In the genomic region with DNA sequence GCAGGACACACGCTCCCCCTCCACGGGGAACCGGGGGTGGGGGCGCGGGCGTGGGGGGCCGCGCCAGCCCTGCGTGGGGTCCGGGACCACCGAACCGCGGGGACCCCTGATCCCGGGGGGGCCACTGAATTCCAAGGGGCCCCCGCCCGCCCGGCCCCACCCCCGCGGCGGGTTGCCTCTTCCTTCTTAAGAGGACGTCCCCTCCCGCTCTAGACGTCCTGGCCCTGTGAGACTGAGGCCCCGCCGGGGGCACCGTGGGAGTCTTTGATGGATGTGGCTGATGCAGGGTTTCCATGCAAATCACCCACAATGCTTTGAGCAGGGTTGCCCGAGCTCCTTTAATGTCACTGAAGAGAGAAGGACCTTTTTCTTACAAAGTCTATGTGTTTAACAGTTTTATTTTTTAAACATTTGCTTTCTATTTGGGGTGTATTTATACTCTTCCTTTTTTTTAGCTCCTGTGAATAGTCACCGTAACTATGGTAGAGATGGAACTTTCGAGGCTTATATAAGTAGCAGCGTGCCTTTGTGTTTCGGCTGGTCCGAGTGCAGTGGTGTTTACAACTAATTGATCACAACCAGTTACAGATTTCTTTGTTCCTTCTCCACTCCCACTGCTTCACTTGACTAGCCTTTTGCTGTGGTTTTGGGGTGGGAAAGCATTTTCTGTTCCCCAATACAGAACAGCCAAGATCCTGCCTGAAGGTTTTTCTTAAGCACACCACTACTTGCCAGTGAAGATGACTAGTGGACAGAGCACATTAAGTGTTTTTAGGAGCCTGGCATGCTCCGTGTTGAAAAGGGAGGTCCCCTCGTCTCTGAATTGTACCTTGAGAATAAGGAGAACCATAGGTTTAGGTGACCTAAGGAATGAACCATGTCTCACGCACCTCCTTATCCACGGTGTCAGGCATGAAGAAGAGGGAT, we compare ENCODE assay signal across 8 cellular contexts. TPM values are rescaled to one million over a fixed set of nuclear protein-coding genes. Genes with fewer than 3 reads are reported as not detected.
DNase-seq lines count a peak whose midpoint lies in the region; ATAC-seq and TF ChIP-seq lines count a peak whose summit lies in the region.

No MANE protein-coding gene starts in this region.

- H3K27ac ChIP-seq in BLaER1 treated with 17β-estradiol and CSF1 and Interleukin-3, amounts not matched to agents 10 nM and 100 nM: peak overlapping the region in 10 of 11 experiments; percentile 37 to 78 (median 64); a peak in 18 of 22 replicates
- peak overlapping the region; percentile 83 for H3K27ac ChIP-seq in ectodermal cell (ENCODE audit: insufficient read depth, low read depth, low read length, poor library complexity, severe bottlenecking)

- peaks cover 21 to 49% (median 38%) of the 10 kb centered on the region in 10 experiments for H3K4me1 ChIP-seq in BLaER1 treated with 17β-estradiol and CSF1 and Interleukin-3, amounts not matched to agents 10 nM and 100 nM
- peaks cover 3% of the 10 kb centered on the region for H3K4me1 ChIP-seq in ectodermal cell (ENCODE audit: control insufficient read depth, insufficient read depth, low read length)

- H3K9me3 Mint-ChIP-seq in activated CD8-positive, alpha-beta T cell treated with anti-CD3 and anti-CD28 coated beads for 36 hours: peaks cover 6% of the 10 kb centered on the region
- peaks cover 6% of the 10 kb centered on the region for H3K9me3 Mint-ChIP-seq in memory B cell

- CTCF ChIA-PET in activated CD8-positive, alpha-beta T cell treated with anti-CD3 and anti-CD28 coated beads for 36 hours (lab: Charles Lee): interaction anchor here (1.1 to 3.0 kb wide), 5 partner anchors 20 to 408 kb away, joined by 4 to 14 read pairs (median 5); no protein-coding TSS in a partner anchor

- WGBS in ectodermal cell, 2 experiments: 3% methylated on average over 33 to 36 of the region's 36 CpGs

- H3K36me3 ChIP-seq in BLaER1 treated with 17β-estradiol and CSF1 and Interleukin-3, amounts not matched to agents 10 nM and 100 nM: no peaks in the 10 kb centered on the region
- H3K36me3 ChIP-seq in ectodermal cell (ENCODE audit: control insufficient read depth, insufficient read depth, low read length): no peaks in the 10 kb centered on the region

- peak overlapping the region; percentile 77 to 97 (median 94) for H3K4me2 ChIP-seq in BLaER1 treated with 17β-estradiol and CSF1 and Interleukin-3, amounts not matched to agents 10 nM and 100 nM

- peaks cover 50% of the 10 kb centered on the region for H3K4me1 Mint-ChIP-seq in activated CD8-positive, alpha-beta T cell treated with anti-CD3 and anti-CD28 coated beads for 36 hours (ENCODE audit: low read depth)
- peaks cover 46% of the 10 kb centered on the region for H3K4me1 Mint-ChIP-seq in memory B cell

- DNase-seq in NCI-H774 (lab: John Stamatoyannopoulos, UW): peak; percentile 59
- peak; percentile 96 for DNase-seq in activated CD8-positive, alpha-beta T cell treated with anti-CD3 and anti-CD28 coated beads for 36 hours
- peak; percentile 65 to 67 for DNase-seq in memory B cell (ENCODE audit: low spot score in 2 of 2)
- peak; percentile 70 for DNase-seq in stimulated activated CD8-positive, alpha-beta memory T cell treated with anti-CD3 and anti-CD28 coated beads, Interleukin-12 subunit alpha, Interleukin-12 subunit beta, amount 100 ng/mL, for 24 hours (ENCODE audit: extremely low read depth)

- ATAC-seq in GM19397 (IDR thresholded peaks at IDR 0.05; ENCODE audit: unreplicated experiment) (peak; percentile 54), HG03571 (IDR thresholded peaks at IDR 0.05; ENCODE audit: unreplicated experiment) (peak; percentile 66), memory B cell (ENCODE audit: low read depth) (peak; percentile 55)
- peak; percentile 75 for ATAC-seq in activated CD8-positive, alpha-beta T cell treated with anti-CD3 and anti-CD28 coated beads for 36 hours

- intact Hi-C loops in activated CD8-positive, alpha-beta T cell treated with anti-CD3 and anti-CD28 coated beads for 36 hours (cut with micrococcal nuclease): no loop called here

- H3K4me3 Mint-ChIP-seq in activated CD8-positive, alpha-beta T cell treated with anti-CD3 and anti-CD28 coated beads for 36 hours: peak overlapping the region; percentile 81
- peak overlapping the region; percentile 95 for H3K4me3 Mint-ChIP-seq in memory B cell

- peaks cover 3% of the 10 kb centered on the region for H3K36me3 Mint-ChIP-seq in activated CD8-positive, alpha-beta T cell treated with anti-CD3 and anti-CD28 coated beads for 36 hours (ENCODE audit: low read depth)
- H3K36me3 Mint-ChIP-seq in memory B cell: peaks cover 3% of the 10 kb centered on the region

- peaks cover 4% of the 10 kb centered on the region for H3K27me3 Mint-ChIP-seq in activated CD8-positive, alpha-beta T cell treated with anti-CD3 and anti-CD28 coated beads for 36 hours
- peaks cover 2% of the 10 kb centered on the region for H3K27me3 Mint-ChIP-seq in memory B cell

- peak overlapping the region; percentile 59 to 81 (median 72) for H3K4me3 ChIP-seq in BLaER1 treated with 17β-estradiol and CSF1 and Interleukin-3, amounts not matched to agents 10 nM and 100 nM
- H3K4me3 ChIP-seq in ectodermal cell (ENCODE audit: insufficient read depth, low read depth, low read length): peak overlapping the region; percentile 79

- TF ChIP-seq CTCF in activated CD8-positive, alpha-beta T cell treated with anti-CD3 and anti-CD28 coated beads for 36 hours (IDR thresholded peaks at IDR 0.05): no peak

- POLR2A ChIA-PET in activated CD8-positive, alpha-beta T cell treated with anti-CD3 and anti-CD28 coated beads for 36 hours (lab: Charles Lee): interaction anchor here (0.6 to 2.5 kb wide), 11 partner anchors 30 to 285 kb away, joined by 3 to 7 read pairs (median 3); a partner anchor contains a TSS

- H3K27ac Mint-ChIP-seq in activated CD8-positive, alpha-beta T cell treated with anti-CD3 and anti-CD28 coated beads for 36 hours: peak overlapping the region; percentile 86
- peak overlapping the region; percentile 97 for H3K27ac Mint-ChIP-seq in memory B cell

- peak overlapping the region; percentile 56 to 83 (median 77) for H3K9ac ChIP-seq in BLaER1 treated with 17β-estradiol and CSF1 and Interleukin-3, amounts not matched to agents 10 nM and 100 nM

- peaks cover 4 to 15% (median 13%) of the 10 kb centered on the region in 11 experiments; a peak in 17 of 22 replicates for H3K27me3 ChIP-seq in BLaER1 treated with 17β-estradiol and CSF1 and Interleukin-3, amounts not matched to agents 10 nM and 100 nM
- peaks cover 5% of the 10 kb centered on the region for H3K27me3 ChIP-seq in ectodermal cell (ENCODE audit: control insufficient read depth, insufficient read depth, low read length, poor library complexity, severe bottlenecking)

- H3K9me3 ChIP-seq in BLaER1 treated with 17β-estradiol and CSF1 and Interleukin-3, amounts not matched to agents 10 nM and 100 nM (replicated peaks in 1 of 11): no peaks in the 10 kb centered on the region
- H3K9me3 ChIP-seq in ectodermal cell (ENCODE audit: control insufficient read depth, low read length): no peaks in the 10 kb centered on the region

- H4K20me1 ChIP-seq in BLaER1 treated with 17β-estradiol and CSF1 and Interleukin-3, amounts not matched to agents 10 nM and 100 nM: no peaks in the 10 kb centered on the region

RNA-seq across cellular contexts. Expression of a gene that starts 44.8 kb away (rescaled TPM):
- 10 to 100 TPM; 72.6 to 75.7 TPM for total RNA-seq in activated CD8-positive, alpha-beta T cell treated with anti-CD3 and anti-CD28 coated beads for 36 hours
- 174 TPM for polyA plus RNA-seq in ectodermal cell (2013, experiment 1 of 4)
- 149 TPM for polyA plus RNA-seq in ectodermal cell (2013, experiment 2 of 4)
- 114 TPM for polyA plus RNA-seq in ectodermal cell (2013, experiment 3 of 4)
- polyA plus RNA-seq in ectodermal cell (2013, experiment 4 of 4): 118 TPM

Comparison
In these comparisons a context has a peak if more than half of its experiments do, and no peak if none do; other contexts are left out.
1. Peak in every context shown above with its lines: DNase-seq, ATAC-seq, H3K4me3 ChIP-seq and H3K27ac ChIP-seq.